19 cellular contexts compared by ENCODE assay signal in genomic region chr21:44905016-44905724, GRCh38. TPM values are rescaled to one million over a fixed set of nuclear protein-coding genes. Genes with fewer than 3 reads are reported as not detected.
DNase-seq lines count a peak whose midpoint lies in the region; ATAC-seq, FAIRE-seq and TF ChIP-seq lines count a peak whose summit lies in the region.
"Had no signal": no experiment of that assay in that cellular context is flagged by ENCODE, and none has a peak within 500 bp of the region (broad histone marks: within the 10 kb centered on the region; RNA-seq: fewer than 3 reads in every experiment).

No MANE protein-coding gene starts in this region.

- H3K79me2 ChIP-seq in HepG2 (ENCODE audit: insufficient read depth, low read length) = no peaks in the 10 kb centered on the region

- no peak overlapping the region for H3K4me3 Mint-ChIP-seq in activated T-helper 1 cell treated with anti-CD3 and anti-CD28 coated beads, Interleukin-12 subunit alpha, Interleukin-12 subunit beta, Interleukin-2, Interleukin-4 antibody, amounts not matched to agents 30 ng/mL and 10 ng/mL and 1 ng/mL, durations not matched to agents 14 hours and 24 hours and 36 hours
- H3K4me3 Mint-ChIP-seq in naive thymus-derived CD8-positive, alpha-beta T cell = peak overlapping the region in 2 of 10 donors; percentile 11 to 48
- H3K4me3 Mint-ChIP-seq: H9 had no signal

- no peak for TF ChIP-seq RAD21 in HepG2 (CRISPR knock-in tag; IDR thresholded peaks at IDR 0.05)

- peak overlapping the region; percentile 18 for H3K27ac Mint-ChIP-seq in activated T-helper 1 cell treated with anti-CD3 and anti-CD28 coated beads, Interleukin-12 subunit alpha, Interleukin-12 subunit beta, Interleukin-2, Interleukin-4 antibody, amounts not matched to agents 30 ng/mL and 10 ng/mL and 1 ng/mL, durations not matched to agents 14 hours and 24 hours and 36 hours
- peak overlapping the region in 8 of 10 donors; percentile 29 to 89 (median 72) for H3K27ac Mint-ChIP-seq in naive thymus-derived CD8-positive, alpha-beta T cell

- POLR2A ChIA-PET in HepG2 (lab: Yijun Ruan, JAX) = no interaction called here
- POLR2A ChIA-PET in naive thymus-derived CD8-positive, alpha-beta T cell (lab: Charles Lee) = interaction anchor here (1.2 to 16.7 kb wide), 3 partner anchors 9 to 25 kb away, joined by 4 to 703 read pairs (median 23); no protein-coding TSS in a partner anchor

- 73% methylated on average over 9 of the region's 22 CpGs for WGBS in HepG2 (ENCODE audit: low lambda C conversion rate)
- 100% methylated on average over 5 of the region's 22 CpGs for WGBS in right lobe of liver (ENCODE audit: insufficient coverage, low coverage, low lambda C conversion rate, missing lambda C conversion rate)

- no peak for FAIRE-seq in HepG2 (lab: Jason Lieb, UNC)
- FAIRE-seq: G401.6, RCC 7860 had no signal

- H3K27me3 ChIP-seq in HepG2 (ENCODE audit: control insufficient read depth in 1 of 2, insufficient read depth in 2 of 2, low read length in 2 of 2) (no peaks in the 10 kb centered on the region), right lobe of liver (no peaks in the 10 kb centered on the region), brain microvascular endothelial cell (replicated peaks) (peaks cover 50% of the 10 kb centered on the region), Peyer's patch (no peaks in the 10 kb centered on the region)

- H3K4me1 Mint-ChIP-seq in activated T-helper 1 cell treated with anti-CD3 and anti-CD28 coated beads, Interleukin-12 subunit alpha, Interleukin-12 subunit beta, Interleukin-2, Interleukin-4 antibody, amounts not matched to agents 30 ng/mL and 10 ng/mL and 1 ng/mL, durations not matched to agents 14 hours and 24 hours and 36 hours (ENCODE audit: low read depth) = peaks cover 17% of the 10 kb centered on the region
- peaks cover 22 to 66% (median 56%) of the 10 kb centered on the region in 4 donors for H3K4me1 Mint-ChIP-seq in naive thymus-derived CD8-positive, alpha-beta T cell

- in situ Hi-C loops in HepG2 (cut with HindIII; ENCODE audit: extremely low pct_ligation_motif_present, low pct_unique_long_range_greater_than_20kb) = no loop called here
- in situ Hi-C loops in brain microvascular endothelial cell (cut with HindIII; ENCODE audit: low pct_ligation_motif_present, low sequenced_read_pairs) = no loop called here

- BruUV-seq in HepG2 (replicated peaks; lab: Mats Ljungman, UMichigan) = no TSS peak

- CTCF ChIA-PET in HepG2 (lab: Yijun Ruan, JAX; ENCODE audit: low intra/inter-chr PET ratio, low total read pairs) = no interaction called here

- peaks cover 59% of the 10 kb centered on the region for H3K4me1 ChIP-seq in HepG2 (ENCODE audit: insufficient read depth, low read length)
- H3K4me1 ChIP-seq in right lobe of liver = peaks cover 0 to 3% (median 1%) of the 10 kb centered on the region in 4 donors
- peaks cover 0 to 12% (median 4%) of the 10 kb centered on the region in 4 donors for H3K4me1 ChIP-seq in Peyer's patch
- H3K4me1 ChIP-seq: Caco-2 had no signal

- peaks cover 59% of the 10 kb centered on the region for H3K36me3 Mint-ChIP-seq in activated T-helper 1 cell treated with anti-CD3 and anti-CD28 coated beads, Interleukin-12 subunit alpha, Interleukin-12 subunit beta, Interleukin-2, Interleukin-4 antibody, amounts not matched to agents 30 ng/mL and 10 ng/mL and 1 ng/mL, durations not matched to agents 14 hours and 24 hours and 36 hours (ENCODE audit: low read depth)
- peaks cover 12 to 72% (median 23%) of the 10 kb centered on the region in 3 donors for H3K36me3 Mint-ChIP-seq in naive thymus-derived CD8-positive, alpha-beta T cell

- H3K4me2 ChIP-seq in HepG2 (ENCODE audit: low read depth, low read length) = no peak overlapping the region
- H3K4me2 ChIP-seq: KMS-11 had no signal

- no peaks in the 10 kb centered on the region for H4K20me1 ChIP-seq in HepG2 (ENCODE audit: insufficient read depth, low read length)

- no peak overlapping the region for H2AFZ ChIP-seq in HepG2 (ENCODE audit: low read length)

- no peak for TF ChIP-seq CTCF in HepG2 (CRISPR knock-in tag; IDR thresholded peaks at IDR 0.05)
- TF ChIP-seq CTCF in right lobe of liver (IDR thresholded peaks at IDR 0.05) = no peak
- TF ChIP-seq CTCF in brain microvascular endothelial cell (IDR thresholded peaks at IDR 0.05; ENCODE audit: low read depth, low read length, missing control alignments) = no peak
- TF ChIP-seq CTCF in Peyer's patch (IDR thresholded peaks at IDR 0.05) = no peak

- H3K9me3 ChIP-seq in HepG2 (ENCODE audit: low read length) = no peaks in the 10 kb centered on the region
- no peaks in the 10 kb centered on the region for H3K9me3 ChIP-seq in right lobe of liver
- no peaks in the 10 kb centered on the region for H3K9me3 ChIP-seq in Peyer's patch
- H3K9me3 ChIP-seq: Caco-2 had no signal

- H3K4me3 ChIP-seq in HepG2 (replicated peaks in 1 of 3; ENCODE audit: insufficient read depth in 1 of 3, low read depth in 2 of 3, low read length in 3 of 3) = no peak overlapping the region
- H3K4me3 ChIP-seq in right lobe of liver = no peak overlapping the region
- no peak overlapping the region for H3K4me3 ChIP-seq in brain microvascular endothelial cell (ENCODE audit: low read depth, low read length)
- no peak overlapping the region for H3K4me3 ChIP-seq in Peyer's patch

- no peak for TF ChIP-seq EP300 in HepG2 (IDR thresholded peaks at IDR 0.05; ENCODE audit: low read depth in 2 of 2, low read length in 2 of 2)
- no peak for TF ChIP-seq EP300 in HepG2 (CRISPR knock-in tag; IDR thresholded peaks at IDR 0.05; ENCODE audit: borderline replicate concordance)

- no peak overlapping the region for H3K9ac ChIP-seq in HepG2 (ENCODE audit: insufficient read depth, low read depth, low read length)
- H3K9ac ChIP-seq: KMS-11 had no signal

- TF ChIP-seq POLR2A in HepG2 (IDR thresholded peaks at IDR 0.05; ENCODE audit: insufficient read depth in 1 of 2, low read depth in 2 of 2, low read length in 2 of 2) (no peak), right lobe of liver (IDR thresholded peaks at IDR 0.05) (no peak), Peyer's patch (IDR thresholded peaks at IDR 0.05) (no peak)

- H3K27ac ChIP-seq in HepG2 (ENCODE audit: extremely low read length, insufficient read depth, low read length) (no peak overlapping the region), right lobe of liver (no peak overlapping the region), brain microvascular endothelial cell (no peak overlapping the region), Peyer's patch (no peak overlapping the region)
- H3K27ac ChIP-seq: C4-2B, KMS-11 had no signal

- DNase-seq in HepG2 (ENCODE audit: low spot score) = no peak
- no peak for DNase-seq in right lobe of liver
- no peak for DNase-seq in activated T-helper 1 cell treated with anti-CD3 and anti-CD28 coated beads, Interleukin-12 subunit alpha, Interleukin-12 subunit beta, Interleukin-2, Interleukin-4 antibody, amounts not matched to agents 30 ng/mL and 10 ng/mL and 1 ng/mL, durations not matched to agents 14 hours and 24 hours and 36 hours (ENCODE audit: low spot score)
- DNase-seq in naive thymus-derived CD8-positive, alpha-beta T cell = peak in 1 of 10 donors; percentile 14
- no peak for DNase-seq in brain microvascular endothelial cell
- DNase-seq in Peyer's patch = no peak
- no peak for DNase-seq in HPDE6-E6E7 (ENCODE audit: extremely low spot score)
- DNase-seq: Caco-2; H9; NCI-H1417; NCI-H187; NCI-H2107; NCI-H510A; NCI-H748 treated with DMSO at 0.1 percent for 48 hours; NK-92 treated with Interleukin-12 subunit alpha and Interleukin-12 subunit beta, amount 100 ng/mL, for 24 hours had no signal

- no peaks in the 10 kb centered on the region for H3K9me3 Mint-ChIP-seq in activated T-helper 1 cell treated with anti-CD3 and anti-CD28 coated beads, Interleukin-12 subunit alpha, Interleukin-12 subunit beta, Interleukin-2, Interleukin-4 antibody, amounts not matched to agents 30 ng/mL and 10 ng/mL and 1 ng/mL, durations not matched to agents 14 hours and 24 hours and 36 hours
- no peaks in the 10 kb centered on the region for H3K9me3 Mint-ChIP-seq in naive thymus-derived CD8-positive, alpha-beta T cell
- H3K9me3 Mint-ChIP-seq: H9 had no signal

- intact Hi-C loops in HepG2 (cut with micrococcal nuclease; ENCODE audit: unreplicated experiment) (no loop called here), right lobe of liver (cut with DNase I) (loop anchor here in 1 of 2 donors (10.0 kb wide), 1 partner anchor 100 kb away; the partner anchor contains the start of gene UBE2G2)
- intact Hi-C loops in activated T-helper 1 cell treated with anti-CD3 and anti-CD28 coated beads, Interleukin-12 subunit alpha, Interleukin-12 subunit beta, Interleukin-2, Interleukin-4 antibody, amounts not matched to agents 30 ng/mL and 10 ng/mL and 1 ng/mL, durations not matched to agents 14 hours and 24 hours and 36 hours (cut with micrococcal nuclease) = no loop called here

- no peaks in the 10 kb centered on the region for H3K27me3 Mint-ChIP-seq in activated T-helper 1 cell treated with anti-CD3 and anti-CD28 coated beads, Interleukin-12 subunit alpha, Interleukin-12 subunit beta, Interleukin-2, Interleukin-4 antibody, amounts not matched to agents 30 ng/mL and 10 ng/mL and 1 ng/mL, durations not matched to agents 14 hours and 24 hours and 36 hours (ENCODE audit: insufficient read depth)
- H3K27me3 Mint-ChIP-seq in naive thymus-derived CD8-positive, alpha-beta T cell = no peaks in the 10 kb centered on the region

- ATAC-seq in HepG2 (no peak), right lobe of liver (no peak)
- ATAC-seq in naive thymus-derived CD8-positive, alpha-beta T cell = no peak

- H3K36me3 ChIP-seq in HepG2 (replicated peaks in 1 of 2; ENCODE audit: control insufficient read depth in 1 of 2, insufficient read depth in 2 of 2, low read length in 2 of 2) (peaks cover 0 to 10% of the 10 kb centered on the region in 2 experiments; a peak in 3 of 5 replicates), right lobe of liver (no peaks in the 10 kb centered on the region), brain microvascular endothelial cell (replicated peaks) (no peaks in the 10 kb centered on the region), Peyer's patch (peaks cover 0 to 4% (median 0%) of the 10 kb centered on the region in 3 donors)

RNA-seq across cellular contexts. Expression of gene ITGB2, which starts 15.5 kb away (rescaled TPM):
- 1.6 and 4.2 TPM in 2 replicates for total RNA-seq in HepG2 (2016; rRNA removed; fragmentation: Illumina TruSeq; extraction: Trizol)
- 0.71 and 0.91 TPM in 2 replicates for total RNA-seq in HepG2 (2016; cell fraction: cytosol; rRNA removed; fragmentation: Illumina TruSeq; extraction: Trizol; ENCODE audit: low read depth)
- total RNA-seq in HepG2 (2016; cell fraction: insoluble cytoplasmic fraction; rRNA removed; fragmentation: Illumina TruSeq; extraction: Trizol) = 2.3 and 3.5 TPM in 2 replicates
- 1.2 and 1.9 TPM in 2 replicates for total RNA-seq in HepG2 (2016; cell fraction: membrane; rRNA removed; fragmentation: Illumina TruSeq; extraction: Trizol)
- 6.5 and 6.6 TPM in 2 replicates for total RNA-seq in HepG2 (2016; cell fraction: nucleus; rRNA removed; fragmentation: Illumina TruSeq; extraction: Trizol)
- polyA plus RNA-seq in HepG2 (2011; rRNA removed) = 18.0 and 26.4 TPM in 2 replicates
- polyA plus RNA-seq in HepG2 (2011; cell fraction: cytosol; rRNA removed) = 22.3 and 25.2 TPM in 2 replicates
- polyA plus RNA-seq in HepG2 (2011; cell fraction: nucleus; rRNA removed) = 63.6 and 64.3 TPM in 2 replicates
- 28.1 and 37.9 TPM in 2 replicates for polyA plus RNA-seq in HepG2 (2012)
- 0.53 and 1.0 TPM in 2 replicates for polyA plus RNA-seq in HepG2 (2016; cell fraction: cytosol; fragmentation: Illumina TruSeq; extraction: Trizol; ENCODE audit: low read depth)
- 2.2 and 2.5 TPM in 2 replicates for polyA plus RNA-seq in HepG2 (2016; cell fraction: insoluble cytoplasmic fraction; fragmentation: Illumina TruSeq; extraction: Trizol; ENCODE audit: low read depth)
- polyA plus RNA-seq in HepG2 (2016; cell fraction: membrane; fragmentation: Illumina TruSeq; extraction: Trizol; ENCODE audit: low read depth) = 1.3 and 1.5 TPM in 2 replicates
- 5.9 and 7.0 TPM in 2 replicates for polyA plus RNA-seq in HepG2 (2016; cell fraction: nucleus; fragmentation: Illumina TruSeq; extraction: Trizol; ENCODE audit: insufficient read depth, low read depth)
- polyA minus RNA-seq in HepG2 (2011; rRNA and poly(A)+ RNA removed; ENCODE audit: low replicate concordance) = 1.4 and 26.8 TPM in 2 replicates
- polyA minus RNA-seq in HepG2 (2011; cell fraction: cytosol; rRNA and poly(A)+ RNA removed) = 11.9 and 12.6 TPM in 2 replicates
- polyA minus RNA-seq in HepG2 (2011; cell fraction: nucleus; rRNA and poly(A)+ RNA removed) = 10.0 and 14.7 TPM in 2 replicates
- 10 to 100 TPM; 12.9 to 61.8 (median 36.6) TPM for total RNA-seq in right lobe of liver
- total RNA-seq in activated T-helper 1 cell treated with anti-CD3 and anti-CD28 coated beads, Interleukin-12 subunit alpha, Interleukin-12 subunit beta, Interleukin-2, Interleukin-4 antibody, amounts not matched to agents 30 ng/mL and 10 ng/mL and 1 ng/mL, durations not matched to agents 14 hours and 24 hours and 36 hours = 292 and 294 TPM in 2 replicates
- total RNA-seq in naive thymus-derived CD8-positive, alpha-beta T cell = 100 to 1,000 TPM; 177 to 180 TPM
- 100 to 1,000 TPM; 423 to 549 (median 524) TPM for polyA plus RNA-seq in naive thymus-derived CD8-positive, alpha-beta T cell
- 10 to 100 TPM in 3 of 4 donors, 1 to 10 TPM in 1; 9.3 to 58.6 (median 16.4) TPM for total RNA-seq in Peyer's patch

RNA-seq across cellular contexts. Expression of gene PTTG1IP, which starts 31.7 kb away (rescaled TPM):
- 89.4 and 161 TPM in 2 replicates for total RNA-seq in HepG2 (2016; rRNA removed; fragmentation: Illumina TruSeq; extraction: Trizol)
- 42.7 and 52.7 TPM in 2 replicates for total RNA-seq in HepG2 (2016; cell fraction: cytosol; rRNA removed; fragmentation: Illumina TruSeq; extraction: Trizol; ENCODE audit: low read depth)
- 93.0 and 159 TPM in 2 replicates for total RNA-seq in HepG2 (2016; cell fraction: insoluble cytoplasmic fraction; rRNA removed; fragmentation: Illumina TruSeq; extraction: Trizol)
- 72.6 and 73.1 TPM in 2 replicates for total RNA-seq in HepG2 (2016; cell fraction: membrane; rRNA removed; fragmentation: Illumina TruSeq; extraction: Trizol)
- 137 and 161 TPM in 2 replicates for total RNA-seq in HepG2 (2016; cell fraction: nucleus; rRNA removed; fragmentation: Illumina TruSeq; extraction: Trizol)
- polyA plus RNA-seq in HepG2 (2011; rRNA removed) = 700 and 734 TPM in 2 replicates
- 548 and 662 TPM in 2 replicates for polyA plus RNA-seq in HepG2 (2011; cell fraction: cytosol; rRNA removed)
- 529 and 555 TPM in 2 replicates for polyA plus RNA-seq in HepG2 (2011; cell fraction: nucleus; rRNA removed)
- 435 and 453 TPM in 2 replicates for polyA plus RNA-seq in HepG2 (2012)
- 22.2 and 24.3 TPM in 2 replicates for polyA plus RNA-seq in HepG2 (2016; cell fraction: cytosol; fragmentation: Illumina TruSeq; extraction: Trizol; ENCODE audit: low read depth)
- polyA plus RNA-seq in HepG2 (2016; cell fraction: insoluble cytoplasmic fraction; fragmentation: Illumina TruSeq; extraction: Trizol; ENCODE audit: low read depth) = 90.0 and 95.3 TPM in 2 replicates
- polyA plus RNA-seq in HepG2 (2016; cell fraction: membrane; fragmentation: Illumina TruSeq; extraction: Trizol; ENCODE audit: low read depth) = 47.9 and 49.9 TPM in 2 replicates
- polyA plus RNA-seq in HepG2 (2016; cell fraction: nucleus; fragmentation: Illumina TruSeq; extraction: Trizol; ENCODE audit: insufficient read depth, low read depth) = 267 and 281 TPM in 2 replicates
- 110 and 581 TPM in 2 replicates for polyA minus RNA-seq in HepG2 (2011; rRNA and poly(A)+ RNA removed; ENCODE audit: low replicate concordance)
- 491 and 595 TPM in 2 replicates for polyA minus RNA-seq in HepG2 (2011; cell fraction: cytosol; rRNA and poly(A)+ RNA removed)
- 203 and 242 TPM in 2 replicates for polyA minus RNA-seq in HepG2 (2011; cell fraction: nucleus; rRNA and poly(A)+ RNA removed)
- total RNA-seq in right lobe of liver = 100 to 1,000 TPM in 3 of 6 experiments, 10 to 100 TPM in 3; 54.3 to 195 (median 140) TPM
- total RNA-seq in activated T-helper 1 cell treated with anti-CD3 and anti-CD28 coated beads, Interleukin-12 subunit alpha, Interleukin-12 subunit beta, Interleukin-2, Interleukin-4 antibody, amounts not matched to agents 30 ng/mL and 10 ng/mL and 1 ng/mL, durations not matched to agents 14 hours and 24 hours and 36 hours = 46.7 and 48.7 TPM in 2 replicates
- 10 to 100 TPM; 62.0 to 68.7 TPM for total RNA-seq in naive thymus-derived CD8-positive, alpha-beta T cell
- polyA plus RNA-seq in naive thymus-derived CD8-positive, alpha-beta T cell = 10 to 100 TPM; 42.4 to 54.1 (median 44.3) TPM
- 100 to 1,000 TPM in 3 of 4 donors, 10 to 100 TPM in 1; 69.3 to 495 (median 390) TPM for total RNA-seq in Peyer's patch

RNA-seq across cellular contexts. Expression of gene SLX9, which starts 34.7 kb away (rescaled TPM):
- total RNA-seq in HepG2 (2016; rRNA removed; fragmentation: Illumina TruSeq; extraction: Trizol) (47.1 and 51.5 TPM in 2 replicates), right lobe of liver (10 to 100 TPM; 15.0 to 27.9 (median 17.1) TPM), Peyer's patch (10 to 100 TPM in 1 of 4 donors, 1 to 10 TPM in 2, not detected in 1; 7.8 to 10.5 (median 10.0) TPM)
- 43.4 and 50.9 TPM in 2 replicates for total RNA-seq in HepG2 (2016; cell fraction: cytosol; rRNA removed; fragmentation: Illumina TruSeq; extraction: Trizol; ENCODE audit: low read depth)
- total RNA-seq in HepG2 (2016; cell fraction: insoluble cytoplasmic fraction; rRNA removed; fragmentation: Illumina TruSeq; extraction: Trizol) = 51.9 and 55.4 TPM in 2 replicates
- 31.2 and 37.8 TPM in 2 replicates for total RNA-seq in HepG2 (2016; cell fraction: membrane; rRNA removed; fragmentation: Illumina TruSeq; extraction: Trizol)
- 17.3 and 20.5 TPM in 2 replicates for total RNA-seq in HepG2 (2016; cell fraction: nucleus; rRNA removed; fragmentation: Illumina TruSeq; extraction: Trizol)
- polyA plus RNA-seq in HepG2 (2011; rRNA removed) = 21.0 and 22.6 TPM in 2 replicates
- polyA plus RNA-seq in HepG2 (2011; cell fraction: cytosol; rRNA removed) = 32.4 and 47.0 TPM in 2 replicates
- 22.9 and 26.2 TPM in 2 replicates for polyA plus RNA-seq in HepG2 (2011; cell fraction: nucleus; rRNA removed)
- polyA plus RNA-seq in HepG2 (2012) = 22.9 TPM in 2 replicates
- polyA plus RNA-seq in HepG2 (2016; cell fraction: cytosol; fragmentation: Illumina TruSeq; extraction: Trizol; ENCODE audit: low read depth) = 43.3 and 45.1 TPM in 2 replicates
- polyA plus RNA-seq in HepG2 (2016; cell fraction: insoluble cytoplasmic fraction; fragmentation: Illumina TruSeq; extraction: Trizol; ENCODE audit: low read depth) = 53.9 and 57.5 TPM in 2 replicates
- polyA plus RNA-seq in HepG2 (2016; cell fraction: membrane; fragmentation: Illumina TruSeq; extraction: Trizol; ENCODE audit: low read depth) = 27.6 and 29.8 TPM in 2 replicates
- 35.4 and 41.4 TPM in 2 replicates for polyA plus RNA-seq in HepG2 (2016; cell fraction: nucleus; fragmentation: Illumina TruSeq; extraction: Trizol; ENCODE audit: insufficient read depth, low read depth)
- polyA minus RNA-seq in HepG2 (2011; rRNA and poly(A)+ RNA removed; ENCODE audit: low replicate concordance) = 14.1 and 17.2 TPM in 2 replicates
- 15.8 and 22.1 TPM in 2 replicates for polyA minus RNA-seq in HepG2 (2011; cell fraction: cytosol; rRNA and poly(A)+ RNA removed)
- polyA minus RNA-seq in HepG2 (2011; cell fraction: nucleus; rRNA and poly(A)+ RNA removed) = 5.8 and 8.6 TPM in 2 replicates
- 83.4 and 84.7 TPM in 2 replicates for total RNA-seq in activated T-helper 1 cell treated with anti-CD3 and anti-CD28 coated beads, Interleukin-12 subunit alpha, Interleukin-12 subunit beta, Interleukin-2, Interleukin-4 antibody, amounts not matched to agents 30 ng/mL and 10 ng/mL and 1 ng/mL, durations not matched to agents 14 hours and 24 hours and 36 hours
- total RNA-seq in naive thymus-derived CD8-positive, alpha-beta T cell = 10 to 100 TPM; 23.5 to 27.9 TPM
- polyA plus RNA-seq in naive thymus-derived CD8-positive, alpha-beta T cell = 10 to 100 TPM; 11.7 to 13.5 (median 12.1) TPM
